13 cellular contexts compared by ENCODE assay signal in the genomic region with DNA sequence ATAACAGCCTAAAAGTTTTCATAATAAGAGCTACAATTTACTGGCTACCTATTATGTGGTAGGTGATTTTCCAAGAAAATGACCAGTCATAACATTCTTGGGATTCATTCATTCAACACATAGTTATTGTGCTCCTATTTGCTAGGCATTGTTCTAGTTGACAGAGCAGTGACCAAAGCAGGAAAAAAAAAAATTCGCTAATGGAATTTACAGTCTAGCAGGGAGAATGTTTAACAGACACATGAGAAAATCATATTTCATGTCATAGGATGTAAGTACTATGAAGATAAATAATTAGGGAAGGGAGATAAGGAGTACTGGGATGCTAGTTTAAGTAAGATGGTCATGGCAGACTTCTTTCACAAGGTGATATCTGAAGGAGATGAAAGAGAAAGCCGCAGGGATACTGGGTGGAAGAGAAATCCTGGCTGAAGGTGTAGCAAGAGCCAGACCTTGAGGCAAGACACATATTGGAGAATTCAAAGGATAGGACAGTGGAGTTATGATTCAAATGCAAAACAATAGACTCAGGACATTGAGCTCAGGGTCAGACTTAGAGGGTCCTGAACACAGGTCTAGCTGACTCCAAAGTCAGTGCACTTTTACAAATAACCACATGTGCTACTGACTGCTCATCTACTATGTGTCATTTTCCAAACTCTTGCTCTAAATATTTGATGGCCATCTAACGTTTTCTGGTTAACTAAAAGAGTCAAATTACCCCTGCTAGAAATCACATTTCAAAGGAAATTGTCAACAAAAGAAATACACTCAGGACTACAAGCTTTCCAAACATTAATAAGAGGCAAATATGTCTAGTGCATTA. TPM values are rescaled to one million over a fixed set of nuclear protein-coding genes. Genes with fewer than 3 reads are reported as not detected.
A peak's percentile ranks its signal among the peaks of the same experiment; 100 is the strongest.
DNase-seq lines count a peak whose midpoint lies in the region; ATAC-seq, FAIRE-seq and TF ChIP-seq lines count a peak whose summit lies in the region.
"Had no signal": no experiment of that assay in that cellular context is flagged by ENCODE, and none has a peak within 500 bp of the region (broad histone marks: within the 10 kb centered on the region; RNA-seq: fewer than 3 reads in every experiment).

No MANE protein-coding gene starts in this region.

- TF ChIP-seq RAD21 in H1 (IDR thresholded peaks at IDR 0.05 in 1 of 2, conservative IDR thresholded peaks at IDR 0.05 in 1 of 2; ENCODE audit: low read depth in 2 of 2, low read length in 2 of 2): no peak

- H3K9me3 Mint-ChIP-seq in memory B cell: peaks cover 6% of the 10 kb centered on the region

- H3K27ac Mint-ChIP-seq in memory B cell: peak overlapping the region; percentile 39
- H3K27ac Mint-ChIP-seq: activated naive CD8-positive, alpha-beta T cell treated with anti-CD3 and anti-CD28 coated beads for 36 hours; stimulated activated memory B cell treated with anti-CD40 and anti-IgM and Interleukin-4, amounts not matched to agents 10 μg/mL and 1 μg/mL and 100 μg/mL, for 72 hours had no signal

- no peaks in the 10 kb centered on the region for H3K27me3 Mint-ChIP-seq in memory B cell
- H3K27me3 Mint-ChIP-seq: activated naive CD8-positive, alpha-beta T cell treated with anti-CD3 and anti-CD28 coated beads for 36 hours; stimulated activated memory B cell treated with anti-CD40 and anti-IgM and Interleukin-4, amounts not matched to agents 10 μg/mL and 1 μg/mL and 100 μg/mL, for 72 hours had no signal

- H3K9me2 ChIP-seq in OCI-LY7 (ENCODE audit: insufficient read depth, low read length): no peaks in the 10 kb centered on the region

- POLR2A ChIA-PET in OCI-LY7 (lab: Charles Lee) (interaction anchor here (0.6 to 3.2 kb wide), 9 partner anchors 8 to 1182 kb away, joined by 3 to 16 read pairs (median 3); no protein-coding TSS in a partner anchor), H1 (lab: Charles Lee; ENCODE audit: partially characterized antibody) (no interaction called here)

- H4K20me1 ChIP-seq in OCI-LY7 (ENCODE audit: insufficient read depth, low read length) (no peaks in the 10 kb centered on the region), H1 (replicated peaks in 1 of 2; ENCODE audit: control insufficient read depth in 1 of 2, insufficient read depth in 2 of 2, low read length in 2 of 2) (peaks cover 0 to 3% of the 10 kb centered on the region in 2 experiments)

- no peak overlapping the region for H3K18ac ChIP-seq in H1 (ENCODE audit: extremely low read depth, low read length)

- H3K4me3 Mint-ChIP-seq in memory B cell: no peak overlapping the region
- H3K4me3 Mint-ChIP-seq: activated naive CD8-positive, alpha-beta T cell treated with anti-CD3 and anti-CD28 coated beads for 36 hours; stimulated activated memory B cell treated with anti-CD40 and anti-IgM and Interleukin-4, amounts not matched to agents 10 μg/mL and 1 μg/mL and 100 μg/mL, for 72 hours had no signal

- no peak overlapping the region for H3K14ac ChIP-seq in H1 (ENCODE audit: insufficient read length)

- intact Hi-C loops in OCI-LY7 (cut with micrococcal nuclease; ENCODE audit: unreplicated experiment): loop anchor here (2.0 kb wide), 1 partner anchor 275 kb away; a partner anchor contains a TSS
- intact Hi-C loops in head of caudate nucleus (cut with DNase I): loop anchor here (5.0 kb wide), 1 partner anchor 308 kb away; no protein-coding TSS in a partner anchor

- TF ChIP-seq CTCF in OCI-LY7 (conservative IDR thresholded peaks at IDR 0.05; ENCODE audit: low read length) (no peak), H1 (IDR thresholded peaks at IDR 0.05; ENCODE audit: control extremely low read depth in 1 of 3, insufficient read depth in 1 of 3, low read depth in 1 of 3, low read length in 3 of 3) (no peak)

- no peak overlapping the region for H4K91ac ChIP-seq in H1 (replicated peaks; ENCODE audit: insufficient read length, low read length)

- peak overlapping the region; percentile 4; the same call in 1 of the 2 replicates for H2AFZ ChIP-seq in OCI-LY7 (ENCODE audit: low read length)
- H2AFZ ChIP-seq in H1 (ENCODE audit: low read length): no peak overlapping the region

- WGBS in H1 (ENCODE audit: extremely low coverage in 1 of 2, insufficient coverage in 1 of 2, insufficient read length in 1 of 2, insufficient replicate concordance in 2 of 2, low coverage in 1 of 2, low lambda C conversion rate in 2 of 2, missing lambda C conversion rate in 1 of 2), 2 experiments: 66% methylated on average over 3 of the region's 3 CpGs; no CpG with 5 or more reads in 1 of the 2 experiments

- H3K4me3 ChIP-seq in OCI-LY7 (ENCODE audit: low read depth, low read length, poor library complexity, severe bottlenecking): no peak overlapping the region
- H3K4me3 ChIP-seq in H1 (ENCODE audit: extremely low read depth in 1 of 4, insufficient read depth in 2 of 4, low read depth in 3 of 4, low read length in 4 of 4): no peak overlapping the region

- H3K4me1 ChIP-seq in OCI-LY7 (ENCODE audit: insufficient read depth, low read length, poor library complexity, severe bottlenecking) (peaks cover 10% of the 10 kb centered on the region), H1 (replicated peaks in 1 of 4; ENCODE audit: control insufficient read depth in 3 of 4, insufficient read depth in 4 of 4, low read length in 3 of 4) (peaks cover 0 to 3% (median under 1%) of the 10 kb centered on the region in 4 experiments; a peak in 2 of 7 replicates)

- no peak overlapping the region for H2BK12ac ChIP-seq in H1 (ENCODE audit: low read depth, low read length)

- no peak overlapping the region for H3K4ac ChIP-seq in H1 (replicated peaks; ENCODE audit: insufficient read length, low read depth, low read length)

- H3K9me3 ChIP-seq in OCI-LY7 (ENCODE audit: low read length) (peaks cover 13% of the 10 kb centered on the region), H1 (ENCODE audit: insufficient read depth in 2 of 2, low read depth in 1 of 2, low read length in 1 of 2) (peaks cover 18 to 22% of the 10 kb centered on the region in 2 experiments)

- in situ Hi-C loops in G401 (cut with HindIII; ENCODE audit: low sequenced_read_pairs): no loop called here

- H3K56ac ChIP-seq in H1 (replicated peaks; ENCODE audit: insufficient read length, low read depth, low read length): no peak overlapping the region

- H4K8ac ChIP-seq in H1 (ENCODE audit: extremely low read depth, insufficient read depth, low read length): no peak overlapping the region

- TF ChIP-seq POLR2A in H1 (IDR thresholded peaks at IDR 0.05; ENCODE audit: control extremely low read depth in 1 of 2, low read depth in 2 of 2, low read length in 2 of 2): no peak

- H3K79me1 ChIP-seq in H1 (ENCODE audit: low read depth, low read length): no peaks in the 10 kb centered on the region

- DNase-seq in G401 (ENCODE audit: low spot score) (peak; percentile 42), OCI-LY7 (ENCODE audit: low spot score) (no peak), H1 (ENCODE audit: low read depth in 1 of 2, low spot score in 2 of 2) (no peak), memory B cell (ENCODE audit: low spot score in 2 of 2) (no peak), iPS-NIHi7 (ENCODE audit: extremely low spot score) (no peak), head of caudate nucleus (no peak), mucosa of gallbladder (ENCODE audit: low spot score) (no peak)
- DNase-seq: activated CD4-positive, alpha-beta T cell treated with anti-CD3 and anti-CD28 coated beads for 1 hour; stimulated activated CD4-positive, alpha-beta T cell treated with anti-CD3 and anti-CD28 coated beads, Interleukin-4, amount 100 ng/mL, for 1 hour had no signal

- no peak overlapping the region for H2AK5ac ChIP-seq in H1 (ENCODE audit: low read depth, low read length)

- no peaks in the 10 kb centered on the region for H3K23me2 ChIP-seq in H1 (ENCODE audit: low read depth, low read length)

- no peak for TF ChIP-seq EP300 in H1 (IDR thresholded peaks at IDR 0.05; ENCODE audit: borderline replicate concordance in 1 of 2, low read depth in 2 of 2, low read length in 2 of 2)

- H3K4me2 ChIP-seq in OCI-LY7 (ENCODE audit: low read length): peak overlapping the region; percentile 27
- no peak overlapping the region for H3K4me2 ChIP-seq in H1 (ENCODE audit: insufficient read depth in 1 of 2, low read depth in 2 of 2, low read length in 2 of 2)

- no TSS peak for BruUV-seq in OCI-LY7 (replicated peaks; lab: Mats Ljungman, UMichigan)

- H3K23ac ChIP-seq in H1 (ENCODE audit: insufficient read length): no peak overlapping the region

- CTCF ChIA-PET in OCI-LY7 (lab: Charles Lee; ENCODE audit: unreplicated experiment) (interaction anchor here (0.6 to 0.8 kb wide), 4 partner anchors 143 to 391 kb away, joined by 3 to 4 read pairs (median 4); a partner anchor contains a TSS), H1 (lab: Charles Lee; ENCODE audit: partially characterized antibody) (interaction anchor here (0.5 to 4.6 kb wide), 39 partner anchors 8 to 442 kb away, joined by 3 to 52 read pairs (median 4); no protein-coding TSS in a partner anchor)

- FAIRE-seq in H1 (lab: Jason Lieb, UNC): peak; percentile 52
- FAIRE-seq: urothelium cell line had no signal

- no peak overlapping the region for H2BK15ac ChIP-seq in H1 (ENCODE audit: low read length)

- H2BK5ac ChIP-seq in H1 (ENCODE audit: low read depth, low read length): no peak overlapping the region

- H4K5ac ChIP-seq in H1 (ENCODE audit: insufficient read length, low read depth, low read length): no peak overlapping the region

- no peaks in the 10 kb centered on the region for H3K36me3 ChIP-seq in OCI-LY7 (ENCODE audit: insufficient read depth, low read length)
- peaks cover 0 to 3% (median 0%) of the 10 kb centered on the region in 4 experiments; a peak in 1 of 8 replicates for H3K36me3 ChIP-seq in H1 (ENCODE audit: control insufficient read depth in 2 of 4, insufficient read depth in 4 of 4, low read length in 3 of 4)

- peaks cover 13% of the 10 kb centered on the region for H3K36me3 Mint-ChIP-seq in memory B cell

- ATAC-seq in memory B cell (ENCODE audit: low read depth) (no peak), HG02610 (IDR thresholded peaks at IDR 0.05; ENCODE audit: unreplicated experiment) (no peak)

- no peak overlapping the region for H2BK120ac ChIP-seq in H1 (replicated peaks; ENCODE audit: low read depth, low read length)

- no peaks in the 10 kb centered on the region for H3K4me1 Mint-ChIP-seq in memory B cell

- peaks cover 0 to 1% (median 0%) of the 10 kb centered on the region in 4 experiments; a peak in 1 of 7 replicates for H3K27me3 ChIP-seq in H1 (replicated peaks in 1 of 4; ENCODE audit: control insufficient read depth in 3 of 4, extremely low read depth in 1 of 4, insufficient read depth in 3 of 4, low read length in 3 of 4)

- no peak overlapping the region for H2BK20ac ChIP-seq in H1 (ENCODE audit: low read length)

- H3K27ac ChIP-seq in OCI-LY7 (ENCODE audit: low read depth, low read length, poor library complexity, severe bottlenecking) (no peak overlapping the region), H1 (ENCODE audit: low read depth, low read length) (no peak overlapping the region)

- no peak overlapping the region for H3K9ac ChIP-seq in H1 (replicated peaks in 1 of 4; ENCODE audit: extremely low read depth in 1 of 4, low read depth in 3 of 4, low read length in 3 of 4)

- no peaks in the 10 kb centered on the region for H3K79me2 ChIP-seq in OCI-LY7 (ENCODE audit: insufficient read depth, low read depth, low read length)
- H3K79me2 ChIP-seq in H1 (ENCODE audit: control insufficient read depth in 1 of 2, insufficient read depth in 2 of 2, low read length in 2 of 2): no peaks in the 10 kb centered on the region; a peak in 2 of 4 replicates

RNA-seq across cellular contexts. Expression of a gene that starts 20.4 kb away (rescaled TPM):
- 48.9 and 79.5 TPM in 2 replicates for total RNA-seq in G401 (2014; rRNA removed; shearing (Covaris generic))
- total RNA-seq in OCI-LY7 (2014; rRNA removed; shearing (Covaris generic)): 100 and 122 TPM in 2 replicates
- total RNA-seq in OCI-LY7 (2022) (253 and 268 TPM in 2 replicates), mucosa of gallbladder (151 TPM)
- 107 and 117 TPM in 2 replicates for total RNA-seq in H1 (2021; fragmentation: NEBNext Ultra II Directional; extraction: Animal tissue kit (Norgen Biotek cat#: 25700))
- polyA plus RNA-seq in H1 (2011; rRNA removed): 12.5 and 18.4 TPM in 2 replicates
- polyA plus RNA-seq in H1 (2011; cell fraction: cytosol; rRNA removed): 21.5 TPM
- 24.2 TPM for polyA plus RNA-seq in H1 (2011; cell fraction: nucleus; rRNA removed)
- 36.0 to 58.1 TPM (median 38.3 TPM) in 4 replicates for polyA plus RNA-seq in H1 (2012, experiment 1 of 2)
- polyA plus RNA-seq in H1 (2012, experiment 2 of 2): 15.3 TPM
- 72.7 TPM for polyA plus RNA-seq in H1 (2013, experiment 1 of 2)
- 78.3 TPM for polyA plus RNA-seq in H1 (2013, experiment 2 of 2)
- 14.2 and 25.4 TPM in 2 replicates for polyA minus RNA-seq in H1 (2011; rRNA and poly(A)+ RNA removed)
- 20.0 TPM for polyA minus RNA-seq in H1 (2011; cell fraction: cytosol; rRNA and poly(A)+ RNA removed)
- 72.5 TPM for polyA minus RNA-seq in H1 (2011; cell fraction: nucleus; rRNA and poly(A)+ RNA removed)
